Comparison of ENCODE assay signal across 31 cellular contexts in the genomic region with DNA sequence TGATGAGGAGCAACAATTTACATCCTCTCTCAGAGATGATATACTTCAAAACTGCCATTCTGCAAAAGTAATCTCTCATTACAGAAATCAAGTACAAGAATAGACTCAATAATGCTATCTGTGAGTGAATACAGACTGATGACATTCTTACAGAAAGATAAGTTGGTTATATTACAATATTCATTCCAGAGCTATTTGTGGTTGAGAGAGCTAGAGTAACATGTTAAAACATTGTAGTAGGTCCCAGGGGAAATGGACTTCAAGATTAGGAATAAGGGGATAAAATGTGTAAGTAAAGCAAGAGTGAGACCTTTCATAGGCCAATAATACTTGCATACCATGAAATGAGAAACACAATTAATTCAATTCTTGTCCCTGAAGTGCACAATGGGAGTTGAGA. TPM values are rescaled to one million over a fixed set of nuclear protein-coding genes. Genes with fewer than 3 reads are reported as not detected.
DNase-seq lines count a peak whose midpoint lies in the region; ATAC-seq and TF ChIP-seq lines count a peak whose summit lies in the region.
"Had no signal": no experiment of that assay in that cellular context is flagged by ENCODE, and none has a peak within 500 bp of the region (broad histone marks: within the 10 kb centered on the region; RNA-seq: fewer than 3 reads in every experiment).

No MANE protein-coding gene starts in this region.

- H2AFZ ChIP-seq in IMR-90 (replicated peaks; ENCODE audit: low read length, poor library complexity) (no peak overlapping the region), mesenchymal stem cell (ENCODE audit: low read depth, low read length) (no peak overlapping the region)

- H2BK5ac ChIP-seq in IMR-90 (ENCODE audit: low read depth, low read length, poor library complexity, severe bottlenecking) (no peak overlapping the region), mesenchymal stem cell (ENCODE audit: low read depth, low read length, poor library complexity, severe bottlenecking) (no peak overlapping the region)

- H3K36me3 ChIP-seq in IMR-90 (ENCODE audit: control insufficient read depth, insufficient read depth, low read length) (no peaks in the 10 kb centered on the region), mesenchymal stem cell (ENCODE audit: control insufficient read depth in 1 of 2, insufficient read depth in 2 of 2, low read depth in 1 of 2, low read length in 2 of 2) (no peaks in the 10 kb centered on the region), vagina (no peaks in the 10 kb centered on the region)
- H3K36me3 ChIP-seq: left ventricle myocardium inferior, pancreas, right atrium auricular region, thoracic aorta had no signal

- H2BK12ac ChIP-seq in mesenchymal stem cell (ENCODE audit: low read length in 2 of 2) = no peak overlapping the region

- no peak overlapping the region for H4K5ac ChIP-seq in IMR-90 (ENCODE audit: low read depth, low read length)

- H3K9ac ChIP-seq in IMR-90 (ENCODE audit: low read depth, low read length) = no peak overlapping the region
- H3K9ac ChIP-seq in mesenchymal stem cell (ENCODE audit: low read length) = no peak overlapping the region

- no peak overlapping the region for H3K56ac ChIP-seq in IMR-90 (ENCODE audit: extremely low read depth, insufficient read depth, low read length)

- H3K4ac ChIP-seq in IMR-90 (ENCODE audit: low read depth, low read length) (no peak overlapping the region), mesenchymal stem cell (ENCODE audit: low read depth in 1 of 2, low read length in 2 of 2) (no peak overlapping the region)

- dilution Hi-C loops in IMR-90 (cut with HindIII; ENCODE audit: low sequenced_read_pairs, unreplicated experiment) = no loop called here

- H3K4me3 ChIP-seq in IMR-90 (ENCODE audit: insufficient read depth, low read depth, low read length) = no peak overlapping the region
- H3K4me3 ChIP-seq in choroid plexus epithelial cell (ENCODE audit: low read depth, low read length) = no peak overlapping the region
- no peak overlapping the region for H3K4me3 ChIP-seq in mesenchymal stem cell (ENCODE audit: insufficient read depth in 1 of 2, low read depth in 1 of 2, low read length in 2 of 2)
- H3K4me3 ChIP-seq in vagina = no peak overlapping the region
- H3K4me3 ChIP-seq: K562, left ventricle myocardium inferior, pancreas, right atrium auricular region, thoracic aorta had no signal

- TF ChIP-seq POLR2A in IMR-90 (IDR thresholded peaks at IDR 0.05; ENCODE audit: low read depth, low read length) (no peak), vagina (IDR thresholded peaks at IDR 0.05) (no peak)

- H2BK15ac ChIP-seq in IMR-90 (ENCODE audit: low read depth, low read length) (no peak overlapping the region), mesenchymal stem cell (ENCODE audit: low read depth, poor library complexity, severe bottlenecking) (no peak overlapping the region)

- H2BK120ac ChIP-seq in IMR-90 (ENCODE audit: low read depth, low read length) (no peak overlapping the region), mesenchymal stem cell (ENCODE audit: low read depth, low read length) (no peak overlapping the region)

- no peak for TF ChIP-seq RAD21 in IMR-90 (IDR thresholded peaks at IDR 0.05; ENCODE audit: low read length)

- H3K9me1 ChIP-seq in IMR-90 (ENCODE audit: insufficient read depth, low read length) = no peaks in the 10 kb centered on the region

- no peak overlapping the region for H3K23ac ChIP-seq in IMR-90 (ENCODE audit: low read depth, low read length)
- no peak overlapping the region for H3K23ac ChIP-seq in mesenchymal stem cell (ENCODE audit: low read length in 2 of 2)

- in situ Hi-C loops in IMR-90 (cut with MboI; ENCODE audit: low sequenced_read_pairs) = no loop called here

- no peak overlapping the region for H2BK20ac ChIP-seq in IMR-90 (ENCODE audit: low read depth, low read length)

- no peaks in the 10 kb centered on the region for H3K27me3 ChIP-seq in IMR-90 (ENCODE audit: control insufficient read depth, insufficient read depth, low read length)
- no peaks in the 10 kb centered on the region for H3K27me3 ChIP-seq in mesenchymal stem cell (ENCODE audit: control insufficient read depth in 1 of 2, insufficient read depth in 1 of 2, low read length in 2 of 2)
- H3K27me3 ChIP-seq in vagina = no peaks in the 10 kb centered on the region
- H3K27me3 ChIP-seq: pancreas, right atrium auricular region had no signal

- H3K27ac ChIP-seq in IMR-90 (ENCODE audit: insufficient read depth, low read length) = no peak overlapping the region
- no peak overlapping the region for H3K27ac ChIP-seq in mesenchymal stem cell (ENCODE audit: low read length, poor library complexity, severe bottlenecking)
- no peak overlapping the region for H3K27ac ChIP-seq in vagina
- H3K27ac ChIP-seq: left ventricle myocardium inferior, pancreas, right atrium auricular region, thoracic aorta had no signal

- H3K18ac ChIP-seq in IMR-90 (ENCODE audit: low read depth, low read length) (no peak overlapping the region), mesenchymal stem cell (ENCODE audit: low read depth in 1 of 2, low read length in 2 of 2) (no peak overlapping the region)

- ATAC-seq in IMR-90 (ENCODE audit: low read depth) (peak; percentile 48), GM19452 (IDR thresholded peaks at IDR 0.05; ENCODE audit: unreplicated experiment) (no peak)
- ATAC-seq: K562, Panc1, pancreas had no signal

- H2AK9ac ChIP-seq in IMR-90 (replicated peaks; ENCODE audit: low read depth, low read length, poor library complexity) = no peak overlapping the region

- no peaks in the 10 kb centered on the region for H3K9me3 ChIP-seq in IMR-90 (ENCODE audit: control insufficient read depth, insufficient read depth, low read length)
- no peaks in the 10 kb centered on the region for H3K9me3 ChIP-seq in mesenchymal stem cell (ENCODE audit: control insufficient read depth, low read length)
- no peaks in the 10 kb centered on the region for H3K9me3 ChIP-seq in vagina
- H3K9me3 ChIP-seq: pancreas, thoracic aorta had no signal

- H2AK5ac ChIP-seq in IMR-90 (ENCODE audit: low read depth, low read length) (no peak overlapping the region), mesenchymal stem cell (ENCODE audit: low read length, severe bottlenecking) (no peak overlapping the region)

- no peaks in the 10 kb centered on the region for H3K4me1 ChIP-seq in IMR-90 (ENCODE audit: control insufficient read depth, insufficient read depth, low read length)
- H3K4me1 ChIP-seq in mesenchymal stem cell (ENCODE audit: control insufficient read depth, insufficient read depth, low read depth, low read length) = no peaks in the 10 kb centered on the region
- H3K4me1 ChIP-seq in vagina = no peaks in the 10 kb centered on the region
- H3K4me1 ChIP-seq: left ventricle myocardium inferior, pancreas, right atrium auricular region had no signal

- CTCF ChIA-PET in IMR-90 (lab: Yijun Ruan, JAX) = no interaction called here

- H3K79me1 ChIP-seq in IMR-90 (ENCODE audit: low read depth in 1 of 2, low read length in 2 of 2) (no peaks in the 10 kb centered on the region), mesenchymal stem cell (replicated peaks; ENCODE audit: low read length, poor library complexity, severe bottlenecking) (no peaks in the 10 kb centered on the region)

- H4K8ac ChIP-seq in IMR-90 (ENCODE audit: low read depth in 2 of 2, low read length in 2 of 2) = no peak overlapping the region
- no peak overlapping the region for H4K8ac ChIP-seq in mesenchymal stem cell (ENCODE audit: low read length)

- BruUV-seq in IMR-90 (replicated peaks; lab: Mats Ljungman, UMichigan) = no TSS peak

- peak; percentile 12 for DNase-seq in AG20443 (ENCODE audit: low spot score)
- peak; percentile 40 for DNase-seq in IMR-90
- DNase-seq in choroid plexus epithelial cell (ENCODE audit: low read depth) = peak; percentile 85
- DNase-seq in mesenchymal stem cell = peak; percentile 9
- DNase-seq in activated CD8-positive, alpha-beta memory T cell treated with anti-CD3 and anti-CD28 coated beads for 24 hours = no peak
- no peak for DNase-seq in vagina (ENCODE audit: extremely low spot score in 2 of 2)
- DNase-seq in DMS 273 (lab: John Stamatoyannopoulos, UW; ENCODE audit: unreplicated experiment) = no peak
- DNase-seq: ACHN; activated CD4-positive, alpha-beta T cell treated with anti-CD3 and anti-CD28 coated beads for 1 hour; activated gamma-delta T cell; activated T-cell treated with anti-CD3 and anti-CD28 coated beads, Interleukin-2, amount 50 U/mL, for 1 hour; caudate nucleus; hippocampal formation; left ventricle myocardium inferior; midbrain; MM.1S; NCI-H146; NCI-H2171 treated with DMSO at 0.1 percent for 48 hours; NCI-H526; pancreas; SIG-M5; stimulated activated naive CD4-positive, alpha-beta T cell treated with Interleukin-2 at 50 U/mL for 16 hours; T-helper 1 cell had no signal

- H3K4me2 ChIP-seq in IMR-90 (ENCODE audit: low read depth, low read length) (no peak overlapping the region), mesenchymal stem cell (ENCODE audit: low read length, poor library complexity, severe bottlenecking) (no peak overlapping the region)

- H4K20me1 ChIP-seq in IMR-90 (ENCODE audit: insufficient read depth, low read length) = no peaks in the 10 kb centered on the region

- H4K91ac ChIP-seq in IMR-90 (ENCODE audit: insufficient read depth, low read depth, low read length) (no peak overlapping the region), mesenchymal stem cell (ENCODE audit: low read length) (no peak overlapping the region)

- intact Hi-C loops in IMR-90 (cut with micrococcal nuclease) (loop anchor here (10.0 kb wide), 1 partner anchor 241 kb away; no protein-coding TSS in a partner anchor), vagina (cut with DNase I) (no loop called here)

- H3K14ac ChIP-seq in IMR-90 (replicated peaks; ENCODE audit: low read depth, low read length) (no peak overlapping the region), mesenchymal stem cell (ENCODE audit: low read length in 2 of 2) (no peak overlapping the region)

- POLR2A ChIA-PET in IMR-90 (lab: Charles Lee; ENCODE audit: unreplicated experiment) = no interaction called here

- no peak for TF ChIP-seq CTCF in IMR-90 (conservative IDR thresholded peaks at IDR 0.05; ENCODE audit: low read depth, low read length)
- no peak for TF ChIP-seq CTCF in choroid plexus epithelial cell (conservative IDR thresholded peaks at IDR 0.05; ENCODE audit: low read depth, low read length)
- TF ChIP-seq CTCF in vagina (IDR thresholded peaks at IDR 0.05) = no peak

TF ChIP-seq in IMR-90, 13 proteins besides CTCF, POLR2A, EP300 and RAD21 (continues in another document):
- TF ChIP-seq CHD1 (IDR thresholded peaks at IDR 0.05; ENCODE audit: low read depth, low read length) (no peak), RFX5 (IDR thresholded peaks at IDR 0.05; ENCODE audit: low read depth, low read length) (no peak)

RNA-seq across cellular contexts. Expression of a gene that starts 1.5 kb away (rescaled TPM):
- total RNA-seq in IMR-90 (2012; rRNA removed) (not detected in 2 replicates), vagina (not detected)
- polyA plus RNA-seq in IMR-90 (2012; rRNA removed) = not detected in 2 replicates
- polyA plus RNA-seq in IMR-90 (2012; cell fraction: cytosol; rRNA removed) = not detected in 2 replicates
- not detected in 2 replicates for polyA plus RNA-seq in IMR-90 (2012; cell fraction: nucleus; rRNA removed; ENCODE audit: low replicate concordance)
- polyA plus RNA-seq in mesenchymal stem cell (2013, experiment 1 of 2) = not detected
- not detected for polyA plus RNA-seq in mesenchymal stem cell (2013, experiment 2 of 2)
- total RNA-seq: frontal cortex, K562, left ventricle myocardium inferior, pancreas, right atrium auricular region, thoracic aorta had no signal
- polyA plus RNA-seq: adipose tissue, CD14-positive monocyte, K562, pancreas had no signal

Comparison
In these comparisons a context has a peak if more than half of its experiments do, and no peak if none do; other contexts are left out.
1. DNase-seq: peak in AG20443 (single experiment), IMR-90 (single experiment), choroid plexus epithelial cell (single experiment) and mesenchymal stem cell (single experiment); none in activated CD8-positive, alpha-beta memory T cell treated with anti-CD3 and anti-CD28 coated beads for 24 hours (single experiment), vagina (0 of 2) and DMS 273 (single experiment).